Comparison of ENCODE assay signal across 32 cellular contexts in genomic region chr4:128168701-128169100, GRCh38.
"Had no signal": no experiment of that assay in that cellular context is flagged by ENCODE, and none has a peak within 500 bp of the region (broad histone marks: within the 10 kb centered on the region; RNA-seq: fewer than 3 reads in every experiment).

No MANE protein-coding gene starts in this region.

- H3K4me1 ChIP-seq: adrenal gland, Peyer's patch had no signal

- DNase-seq: activated B cell treated with CpG ODN at 0.5 μM for 24 hours; activated CD4-positive, alpha-beta T cell treated with anti-CD3 and anti-CD28 coated beads for 1 hour; activated CD4-positive, alpha-beta T cell treated with anti-CD3 and anti-CD28 coated beads, Interleukin-2, amount 10 ng/mL, durations not matched to agents 7 days and 5 days; activated CD4-positive, alpha-beta T cell treated with anti-CD3 and anti-CD28 coated beads, Interleukin-2, amount 50 U/mL, for 48 hours; activated CD8-positive, alpha-beta T cell treated with anti-CD3 and anti-CD28 coated beads, Interleukin-2, amount 10 ng/mL, durations not matched to agents 7 days and 5 days; activated gamma-delta T cell; activated naive CD4-positive, alpha-beta T cell treated with Interleukin-2 at 50 U/mL for 16 hours; activated naive CD8-positive, alpha-beta T cell treated with anti-CD3 and anti-CD28 coated beads, Interleukin-2, amount 10 ng/mL, durations not matched to agents 7 days and 5 days; activated T-cell treated with anti-CD3 and anti-CD28 coated beads, Interleukin-2, amount 50 U/mL, for 24 hours; adrenal gland; caudate nucleus; cerebellar nuclear complex; Karpas-422; MM.1S; MV-4-11; NCI-H1092; NCI-H1436 treated with DMSO at 0.1 percent for 48 hours; NCI-H1694 treated with DMSO at 0.1 percent for 48 hours; NCI-H2029 treated with DMSO at 0.1 percent for 48 hours; NCI-H2107; NCI-H2171; NCI-H510A; NCI-H526; NCI-H748 treated with DMSO at 0.1 percent for 48 hours; NK-92 treated with Interleukin-12 subunit alpha and Interleukin-12 subunit beta, amount 100 ng/mL, for 24 hours; PC-3; Peyer's patch; RPMI8226; SHP77 treated with DMSO at 0.1 percent for 48 hours; T-cell; T-helper 17 cell had no signal

- H3K4me3 ChIP-seq: adrenal gland, Peyer's patch had no signal

- H3K36me3 ChIP-seq: adrenal gland, Peyer's patch had no signal

- H3K9me3 ChIP-seq: adrenal gland, Peyer's patch had no signal

- H3K27ac ChIP-seq: adrenal gland, Peyer's patch, VCaP had no signal

- H3K27me3 ChIP-seq: adrenal gland, Peyer's patch had no signal
